In the genomic region with DNA sequence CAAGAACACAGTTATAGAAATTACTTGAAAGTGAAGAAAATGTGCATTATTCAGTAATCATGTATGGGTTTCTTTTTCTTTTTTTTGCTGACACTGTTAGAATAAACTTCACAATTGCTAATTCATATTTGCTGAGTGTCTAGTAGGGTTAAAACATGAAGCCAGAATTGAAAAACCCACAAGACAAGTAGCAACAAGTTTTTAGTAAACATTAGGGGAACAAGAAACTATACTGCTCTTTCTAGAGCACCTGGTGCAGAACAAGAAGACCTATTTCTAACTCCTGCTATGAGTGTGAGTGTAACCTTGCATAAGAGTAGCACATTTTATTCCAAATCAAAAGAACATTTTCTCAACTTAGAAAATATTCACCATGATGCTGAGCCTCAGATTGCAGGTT, we compare ENCODE assay signal across 11 cellular contexts.
DNase-seq lines count a peak whose midpoint lies in the region; ATAC-seq and TF ChIP-seq lines count a peak whose summit lies in the region.
"Had no signal": no experiment of that assay in that cellular context is flagged by ENCODE, and none has a peak within 500 bp of the region (broad histone marks: within the 10 kb centered on the region; RNA-seq: fewer than 3 reads in every experiment).

No MANE protein-coding gene starts in this region.

- peaks cover 9% of the 10 kb centered on the region for H3K9me3 Mint-ChIP-seq in activated naive CD8-positive, alpha-beta T cell treated with anti-CD3 and anti-CD28 coated beads for 36 hours
- no peaks in the 10 kb centered on the region for H3K9me3 Mint-ChIP-seq in chondrocyte (ENCODE audit: low read depth)

- no peak overlapping the region for H3K4me3 ChIP-seq in body of pancreas
- H3K4me3 ChIP-seq: stomach had no signal

- peak overlapping the region; percentile 23 for H3K4me3 Mint-ChIP-seq in activated naive CD8-positive, alpha-beta T cell treated with anti-CD3 and anti-CD28 coated beads for 36 hours
- H3K4me3 Mint-ChIP-seq in chondrocyte (ENCODE audit: unreplicated experiment): no peak overlapping the region

- no peaks in the 10 kb centered on the region for H3K27me3 Mint-ChIP-seq in activated naive CD8-positive, alpha-beta T cell treated with anti-CD3 and anti-CD28 coated beads for 36 hours
- H3K27me3 Mint-ChIP-seq in chondrocyte (ENCODE audit: low read depth): no peaks in the 10 kb centered on the region

- no peak for DNase-seq in activated naive CD8-positive, alpha-beta T cell treated with anti-CD3 and anti-CD28 coated beads for 36 hours
- DNase-seq in body of pancreas (no peak), chondrocyte (ENCODE audit: low spot score) (no peak), erythroblast (lab: John Stamatoyannopoulos, UW) (no peak), NCI-H187 (lab: John Stamatoyannopoulos, UW) (no peak)
- DNase-seq: head of caudate nucleus, stomach had no signal

- ATAC-seq in GM18508 (IDR thresholded peaks at IDR 0.05; ENCODE audit: insufficient read depth, unreplicated experiment): peak; percentile 68
- ATAC-seq in GM19463 (IDR thresholded peaks at IDR 0.05; ENCODE audit: unreplicated experiment): peak; percentile 72
- peak; percentile 55 for ATAC-seq in HG03064 (IDR thresholded peaks at IDR 0.05; ENCODE audit: low read depth, unreplicated experiment)
- no peak for ATAC-seq in body of pancreas

- peaks cover 36% of the 10 kb centered on the region for H3K36me3 Mint-ChIP-seq in activated naive CD8-positive, alpha-beta T cell treated with anti-CD3 and anti-CD28 coated beads for 36 hours
- H3K36me3 Mint-ChIP-seq in chondrocyte (ENCODE audit: low read depth): no peaks in the 10 kb centered on the region

- no peak for TF ChIP-seq POLR2A in body of pancreas (IDR thresholded peaks at IDR 0.05)
- no peak for TF ChIP-seq POLR2A in erythroblast (IDR thresholded peaks at IDR 0.05; ENCODE audit: low read length)

- H3K4me1 Mint-ChIP-seq in activated naive CD8-positive, alpha-beta T cell treated with anti-CD3 and anti-CD28 coated beads for 36 hours: peaks cover 70% of the 10 kb centered on the region
- peaks cover 51% of the 10 kb centered on the region for H3K4me1 Mint-ChIP-seq in chondrocyte (ENCODE audit: low read depth)

- no peaks in the 10 kb centered on the region for H3K27me3 ChIP-seq in body of pancreas
- H3K27me3 ChIP-seq: stomach had no signal

- no peaks in the 10 kb centered on the region for H3K9me3 ChIP-seq in body of pancreas
- H3K9me3 ChIP-seq: stomach had no signal

- H3K36me3 ChIP-seq in body of pancreas (replicated peaks in 1 of 2; ENCODE audit: insufficient read depth in 1 of 2, low read depth in 2 of 2): no peaks in the 10 kb centered on the region
- H3K36me3 ChIP-seq: stomach had no signal

- peaks cover 6% of the 10 kb centered on the region for H3K4me1 ChIP-seq in body of pancreas

- peak overlapping the region; percentile 94 for H3K27ac Mint-ChIP-seq in activated naive CD8-positive, alpha-beta T cell treated with anti-CD3 and anti-CD28 coated beads for 36 hours
- no peak overlapping the region for H3K27ac Mint-ChIP-seq in chondrocyte (ENCODE audit: unreplicated experiment)

- H3K27ac ChIP-seq in body of pancreas: no peak overlapping the region
- H3K27ac ChIP-seq: parathyroid adenoma, stomach had no signal

- no peak for TF ChIP-seq CTCF in body of pancreas (IDR thresholded peaks at IDR 0.05)
- TF ChIP-seq CTCF in chondrocyte (IDR thresholded peaks at IDR 0.05): no peak

- intact Hi-C loops in body of pancreas (cut with DNase I): no loop called here
